ENCODE assay signal across 19 cellular contexts in genomic region chr17:13365331-13365730, GRCh38.
"Had no signal": no experiment of that assay in that cellular context is flagged by ENCODE, and none has a peak within 500 bp of the region (broad histone marks: within the 10 kb centered on the region; RNA-seq: fewer than 3 reads in every experiment).

No MANE protein-coding gene starts in this region.

- H3K9me3 Mint-ChIP-seq: activated naive CD4-positive, alpha-beta T cell treated with anti-CD3 and anti-CD28 coated beads, Interleukin-2, amount 50 U/mL, for 72 hours; activated T-helper 1 cell treated with anti-CD3 and anti-CD28 coated beads, Interleukin-12 subunit alpha, Interleukin-12 subunit beta, Interleukin-2, Interleukin-4 antibody, amounts not matched to agents 30 ng/mL and 10 ng/mL and 1 ng/mL, durations not matched to agents 14 hours and 24 hours and 36 hours; naive B cell; stimulated activated naive CD8-positive, alpha-beta T cell treated with anti-CD3 and anti-CD28 coated beads, Interleukin-15, amount 100 ng/mL, for 72 hours; WTC11 had no signal

- H3K36me3 Mint-ChIP-seq: activated naive CD4-positive, alpha-beta T cell treated with anti-CD3 and anti-CD28 coated beads, Interleukin-2, amount 50 U/mL, for 72 hours; naive B cell; WTC11 had no signal

- H3K27me3 Mint-ChIP-seq: activated CD4-positive, alpha-beta T cell treated with anti-CD3 and anti-CD28 coated beads for 36 hours had no signal

- H3K4me3 ChIP-seq: adrenal gland, mucosa of descending colon, prostate gland, right atrium auricular region, vagina had no signal

- H3K9me3 ChIP-seq: adrenal gland, mucosa of descending colon, prostate gland, right atrium auricular region, vagina had no signal

- H3K4me3 Mint-ChIP-seq: activated CD4-positive, alpha-beta T cell treated with anti-CD3 and anti-CD28 coated beads for 36 hours; activated T-helper 1 cell treated with anti-CD3 and anti-CD28 coated beads, Interleukin-12 subunit alpha, Interleukin-12 subunit beta, Interleukin-2, Interleukin-4 antibody, amounts not matched to agents 30 ng/mL and 10 ng/mL and 1 ng/mL, durations not matched to agents 14 hours and 24 hours and 36 hours; naive B cell; neural crest cell; stimulated activated naive CD8-positive, alpha-beta T cell treated with anti-CD3 and anti-CD28 coated beads, Interleukin-15, amount 100 ng/mL, for 72 hours; WTC11 had no signal

- H3K27ac ChIP-seq: adrenal gland, epithelial cell of prostate, prostate gland, right atrium auricular region, vagina had no signal

- H3K27ac Mint-ChIP-seq: activated CD4-positive, alpha-beta T cell treated with anti-CD3 and anti-CD28 coated beads for 36 hours; activated naive CD4-positive, alpha-beta T cell treated with anti-CD3 and anti-CD28 coated beads, Interleukin-2, amount 50 U/mL, for 72 hours; activated T-helper 1 cell treated with anti-CD3 and anti-CD28 coated beads, Interleukin-12 subunit alpha, Interleukin-12 subunit beta, Interleukin-2, Interleukin-4 antibody, amounts not matched to agents 30 ng/mL and 10 ng/mL and 1 ng/mL, durations not matched to agents 14 hours and 24 hours and 36 hours; naive B cell; stimulated activated naive CD8-positive, alpha-beta T cell treated with anti-CD3 and anti-CD28 coated beads, Interleukin-15, amount 100 ng/mL, for 72 hours; WTC11 had no signal

- ATAC-seq: activated CD4-positive, alpha-beta T cell treated with anti-CD3 and anti-CD28 coated beads for 36 hours; activated naive CD4-positive, alpha-beta T cell treated with anti-CD3 and anti-CD28 coated beads, Interleukin-2, amount 50 U/mL, for 72 hours; mucosa of descending colon; stimulated activated naive CD8-positive, alpha-beta T cell treated with anti-CD3 and anti-CD28 coated beads, Interleukin-15, amount 100 ng/mL, for 72 hours; WTC11 had no signal

- H3K36me3 ChIP-seq: adrenal gland, prostate gland, right atrium auricular region, vagina had no signal

- H3K4me1 ChIP-seq: adrenal gland, prostate gland, right atrium auricular region, vagina had no signal

- H3K4me1 Mint-ChIP-seq: activated CD4-positive, alpha-beta T cell treated with anti-CD3 and anti-CD28 coated beads for 36 hours; naive B cell; stimulated activated naive CD8-positive, alpha-beta T cell treated with anti-CD3 and anti-CD28 coated beads, Interleukin-15, amount 100 ng/mL, for 72 hours had no signal

- H3K27me3 ChIP-seq: adrenal gland, right atrium auricular region, vagina had no signal

- DNase-seq: activated CD4-positive, alpha-beta T cell treated with anti-CD3 and anti-CD28 coated beads for 36 hours; activated CD4-positive, alpha-beta T cell treated with anti-CD3 and anti-CD28 coated beads, Interleukin-2, amount 50 U/mL, for 48 hours; activated gamma-delta T cell treated with Interleukin-2 at 50 U/mL for 16 hours; activated T-cell treated with anti-CD3 and anti-CD28 coated beads for 4 hours; adrenal gland; islet precursor cell; mucosa of descending colon; naive B cell; stimulated activated CD4-positive, alpha-beta T cell treated with anti-CD3 and anti-CD28 coated beads, Interleukin-2, amount 100 ng/mL, for 48 hours; stimulated activated naive CD8-positive, alpha-beta T cell treated with anti-CD3 and anti-CD28 coated beads, Interleukin-15, amount 100 ng/mL, for 72 hours; trophoblast cell had no signal
